ENCODE assay signal across 33 cellular contexts in genomic region chr11:93563857-93564256, GRCh38.
"Had no signal": no experiment of that assay in that cellular context is flagged by ENCODE, and none has a peak within 500 bp of the region (broad histone marks: within the 10 kb centered on the region; RNA-seq: fewer than 3 reads in every experiment).

No MANE protein-coding gene starts in this region.

- H3K36me3 ChIP-seq: MG63 had no signal

- DNase-seq: Karpas-422, Kasumi-1, MG63, MM.1S, MV-4-11, NCI-H1048, NCI-H1092, NCI-H1092 treated with DMSO at 0.1 percent for 48 hours, NCI-H1105, NCI-H1105 treated with DMSO at 0.1 percent for 48 hours, NCI-H1417 treated with DMSO at 0.1 percent for 48 hours, NCI-H1436, NCI-H1436 treated with DMSO at 0.1 percent for 48 hours, NCI-H146, NCI-H1694, NCI-H1694 treated with DMSO at 0.1 percent for 48 hours, NCI-H187, NCI-H187 treated with DMSO at 0.1 percent for 48 hours, NCI-H1930, NCI-H2029, NCI-H2029 treated with DMSO at 0.1 percent for 48 hours, NCI-H2081, NCI-H2081 treated with DMSO at 0.1 percent for 48 hours, NCI-H2107, NCI-H2171, NCI-H2171 treated with DMSO at 0.1 percent for 48 hours, NCI-H2227 treated with DMSO at 0.1 percent for 48 hours, NCI-H226, NCI-H345, NCI-H446, NCI-H446 treated with DMSO at 0.1 percent for 48 hours, NCI-H510A, NCI-H510A treated with DMSO at 0.1 percent for 48 hours had no signal

- H3K9me3 ChIP-seq: MG63 had no signal

- H3K4me3 ChIP-seq: MG63 had no signal
